Comparison of ENCODE assay signal across 1 cellular context in genomic region chrX:154012336-154012991, GRCh38.
TF ChIP-seq lines count a peak whose summit lies in the region.

No MANE protein-coding gene starts in this region.

TF ChIP-seq in HepG2, 621 proteins besides CTCF, POLR2A, EP300 and RAD21 (continues in another document):
- TF ChIP-seq ZNF513 (CRISPR knock-in tag; conservative IDR thresholded peaks at IDR 0.05) = no peak
- no peak for TF ChIP-seq SNAPC5 (CRISPR knock-in tag; IDR thresholded peaks at IDR 0.05; ENCODE audit: borderline replicate concordance)
- no peak for TF ChIP-seq HOXA9 (CRISPR knock-in tag; IDR thresholded peaks at IDR 0.05; ENCODE audit: borderline replicate concordance)
- TF ChIP-seq KMT2B (CRISPR knock-in tag; IDR thresholded peaks at IDR 0.05) = no peak
- TF ChIP-seq ZNF574 (CRISPR knock-in tag; IDR thresholded peaks at IDR 0.05) = no peak
- TF ChIP-seq NFE2L2 (IDR thresholded peaks at IDR 0.05; ENCODE audit: low read length) = no peak
- TF ChIP-seq RBFOX2 (IDR thresholded peaks at IDR 0.05; ENCODE audit: low read depth, low read length) = peak; percentile 26; the same call in 1 of the 2 replicates
- no peak for TF ChIP-seq ZNF616 (CRISPR knock-in tag; IDR thresholded peaks at IDR 0.05; ENCODE audit: low read depth)
- peak; percentile 49 for TF ChIP-seq PAXIP1 (CRISPR knock-in tag; conservative IDR thresholded peaks at IDR 0.05)
- 0 out of 2 replicates have a peak, but pooled peaks have one; percentile 24 for TF ChIP-seq ZFX (CRISPR knock-in tag; IDR thresholded peaks at IDR 0.05; ENCODE audit: low read depth)
- peak; percentile 47; the same call in 1 of the 2 replicates for TF ChIP-seq THRA (CRISPR knock-in tag; IDR thresholded peaks at IDR 0.05; ENCODE audit: borderline replicate concordance)
- TF ChIP-seq DMTF1 (CRISPR knock-in tag; IDR thresholded peaks at IDR 0.05) = no peak
- TF ChIP-seq NONO (IDR thresholded peaks at IDR 0.05) = no peak
- peak; percentile 14; the same call in 1 of the 2 replicates for TF ChIP-seq NONO (CRISPR knock-in tag; conservative IDR thresholded peaks at IDR 0.05)
- peak; percentile 55 for TF ChIP-seq HNF4A (CRISPR knock-in tag; IDR thresholded peaks at IDR 0.05)
- TF ChIP-seq KLF13 (CRISPR knock-in tag; IDR thresholded peaks at IDR 0.05) = no peak
- TF ChIP-seq ATF7 (IDR thresholded peaks at IDR 0.05) = no peak
- TF ChIP-seq ATF7 (CRISPR knock-in tag; IDR thresholded peaks at IDR 0.05) = no peak
- TF ChIP-seq ZNF879 (CRISPR knock-in tag; IDR thresholded peaks at IDR 0.05) = no peak
- TF ChIP-seq ZNF724P (CRISPR knock-in tag; IDR thresholded peaks at IDR 0.05; ENCODE audit: borderline replicate concordance) = no peak
- no peak for TF ChIP-seq ZNF407 (CRISPR knock-in tag; IDR thresholded peaks at IDR 0.05; ENCODE audit: not compliant biosample characterization)
- TF ChIP-seq RELA (CRISPR knock-in tag; IDR thresholded peaks at IDR 0.05) = no peak
- TF ChIP-seq PCBP1 (IDR thresholded peaks at IDR 0.05; ENCODE audit: borderline replicate concordance, low read depth, low read length) = no peak
- TF ChIP-seq ZNF224 (CRISPR knock-in tag; IDR thresholded peaks at IDR 0.05) = no peak
- no peak for TF ChIP-seq ZNF251 (CRISPR knock-in tag; IDR thresholded peaks at IDR 0.05)
- TF ChIP-seq ZNF383 (CRISPR knock-in tag; IDR thresholded peaks at IDR 0.05; ENCODE audit: borderline replicate concordance) = no peak
- no peak for TF ChIP-seq GTF3A (CRISPR knock-in tag; conservative IDR thresholded peaks at IDR 0.05)
- TF ChIP-seq CHD4 (IDR thresholded peaks at IDR 0.05; ENCODE audit: borderline replicate concordance, low read length) = no peak
- no peak for TF ChIP-seq BCLAF1 (IDR thresholded peaks at IDR 0.05)
- TF ChIP-seq SIX1 (CRISPR knock-in tag; IDR thresholded peaks at IDR 0.05; ENCODE audit: borderline replicate concordance) = no peak
- TF ChIP-seq ZBTB43 (CRISPR knock-in tag; conservative IDR thresholded peaks at IDR 0.05) = no peak
- no peak for TF ChIP-seq ZC3H4 (CRISPR knock-in tag; IDR thresholded peaks at IDR 0.05; ENCODE audit: borderline replicate concordance)
